Comparison of ENCODE assay signal across 8 cellular contexts in the genomic region with DNA sequence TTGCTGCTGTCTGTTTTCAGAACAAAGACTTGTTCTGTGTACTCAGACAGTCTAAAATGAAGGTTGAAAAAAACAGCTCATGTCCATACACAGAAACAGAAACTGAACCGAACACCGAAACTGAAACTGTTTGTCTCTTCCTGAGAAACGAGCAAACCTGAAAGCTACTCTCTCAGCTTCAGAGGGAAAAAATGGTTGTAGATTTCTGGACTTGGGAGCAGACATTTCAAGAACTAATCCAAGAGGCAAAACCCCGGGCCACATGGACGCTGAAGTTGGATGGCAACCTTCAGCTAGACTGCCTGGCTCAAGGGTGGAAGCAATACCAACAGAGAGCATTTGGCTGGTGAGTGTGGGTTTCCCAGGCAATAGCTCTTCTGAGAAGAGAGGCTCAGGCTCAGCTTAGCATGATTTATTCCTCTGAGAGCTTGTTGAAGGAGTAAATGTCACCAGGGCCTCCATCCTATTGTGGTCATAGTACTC. TPM values are rescaled to one million over a fixed set of nuclear protein-coding genes. Genes with fewer than 3 reads are reported as not detected.
A peak's percentile ranks its signal among the peaks of the same experiment; 100 is the strongest.
DNase-seq lines count a peak whose midpoint lies in the region; ATAC-seq and TF ChIP-seq lines count a peak whose summit lies in the region.

A gene with protein sequence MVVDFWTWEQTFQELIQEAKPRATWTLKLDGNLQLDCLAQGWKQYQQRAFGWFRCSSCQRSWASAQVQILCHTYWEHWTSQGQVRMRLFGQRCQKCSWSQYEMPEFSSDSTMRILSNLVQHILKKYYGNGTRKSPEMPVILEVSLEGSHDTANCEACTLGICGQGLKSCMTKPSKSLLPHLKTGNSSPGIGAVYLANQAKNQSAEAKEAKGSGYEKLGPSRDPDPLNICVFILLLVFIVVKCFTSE (plus strand): TSS at position 135 of the 483 bp plus-strand sequence. CDS start 57 bp downstream, at position 192.

- POLR2A ChIA-PET in CD8-positive, alpha-beta memory T cell (lab: Charles Lee): interaction anchor here (0.5 kb wide), 1 partner anchor 369 kb away, joined by 4 read pairs; no protein-coding TSS in a partner anchor

- H3K4me3 ChIP-seq in CD8-positive, alpha-beta memory T cell (ENCODE audit: low read length): peak within 1 kb of the TSS; percentile 73
- H3K4me3 ChIP-seq in colonic mucosa: peak within 1 kb of the TSS; percentile 41

- peaks cover 0 to 3% (median 0%) of the 10 kb centered on the region in 5 donors for H3K9me3 Mint-ChIP-seq in CD8-positive, alpha-beta memory T cell

- H3K27me3 ChIP-seq in CD8-positive, alpha-beta memory T cell (ENCODE audit: insufficient read depth, low read length, poor library complexity, severe bottlenecking): no peaks in the 10 kb centered on the region
- no peaks in the 10 kb centered on the region for H3K27me3 ChIP-seq in colonic mucosa

- H3K4me1 ChIP-seq in CD8-positive, alpha-beta memory T cell (ENCODE audit: insufficient read depth, low read length): peaks cover 22% of the 10 kb centered on the region
- no peaks in the 10 kb centered on the region for H3K4me1 ChIP-seq in colonic mucosa

- no peaks in the 10 kb centered on the region for H3K9me3 ChIP-seq in CD8-positive, alpha-beta memory T cell (ENCODE audit: low read length)
- H3K9me3 ChIP-seq in colonic mucosa: no peaks in the 10 kb centered on the region

- H3K9ac ChIP-seq in colonic mucosa (ENCODE audit: low read depth in 2 of 2, low read length in 2 of 2): peak within 1 kb of the TSS; percentile 68 to 91

- TF ChIP-seq CTCF in colonic mucosa (IDR thresholded peaks at IDR 0.05): no peak

- H3K36me3 Mint-ChIP-seq in CD8-positive, alpha-beta memory T cell: peaks cover 22 to 48% (median 45%) of the 10 kb centered on the region in 3 donors

- peak within 1 kb of the TSS; percentile 80 for H3K27ac ChIP-seq in CD8-positive, alpha-beta memory T cell (ENCODE audit: low read depth, low read length)
- H3K27ac ChIP-seq in colonic mucosa: peak within 1 kb of the TSS; percentile 86

- peak within 1 kb of the TSS; percentile 97 to 100 (median 98) for H3K4me3 Mint-ChIP-seq in CD8-positive, alpha-beta memory T cell

- H3K4me1 Mint-ChIP-seq in CD8-positive, alpha-beta memory T cell: peaks cover 32 to 52% (median 42%) of the 10 kb centered on the region in 3 donors

- peak within 1 kb of the TSS; percentile 91 to 100 (median 99) for H3K27ac Mint-ChIP-seq in CD8-positive, alpha-beta memory T cell

- CTCF ChIA-PET in CD8-positive, alpha-beta memory T cell (lab: Charles Lee): interaction anchor here (1.0 to 1.7 kb wide), 2 partner anchors 229 to 370 kb away, joined by 4 to 6 read pairs; partner anchors contain the start of gene RPL39L

- DNase-seq in CD8-positive, alpha-beta memory T cell: peak in 3 of 5 donors; percentile 51 to 57 (median 52)
- peak; percentile 43 for DNase-seq in activated CD4-positive, CD25-positive, alpha-beta regulatory T cell treated with anti-CD3 and anti-CD28 coated beads, Interleukin-2, amount 50 U/mL, for 72 hours
- peak; percentile 53 for DNase-seq in colonic mucosa
- DNase-seq in midbrain (lab: John Stamatoyannopoulos, UW): peak; percentile 80
- peak; percentile 57 for DNase-seq in stromal cell of bone marrow (ENCODE audit: low read depth)
- no peak for DNase-seq in DMS 273 (lab: John Stamatoyannopoulos, UW; ENCODE audit: unreplicated experiment)

- peak; percentile 97 for ATAC-seq in GM19395 (IDR thresholded peaks at IDR 0.05; ENCODE audit: unreplicated experiment)
- peak; percentile 94 for ATAC-seq in HG03460 (IDR thresholded peaks at IDR 0.05; ENCODE audit: unreplicated experiment)

- peaks cover 0 to 2% of the 10 kb centered on the region in 2 donors for H3K27me3 Mint-ChIP-seq in CD8-positive, alpha-beta memory T cell

- intact Hi-C loops in colonic mucosa (cut with DNase I): no loop called here

- peaks cover 13% of the 10 kb centered on the region for H3K36me3 ChIP-seq in CD8-positive, alpha-beta memory T cell (ENCODE audit: insufficient read depth, low read length)
- no peaks in the 10 kb centered on the region for H3K36me3 ChIP-seq in colonic mucosa

RNA-seq across cellular contexts. Expression of the gene that starts here (rescaled TPM):
- 1 to 10 TPM; 2.4 to 3.1 TPM for total RNA-seq in CD8-positive, alpha-beta memory T cell
- 12.9 TPM for polyA plus RNA-seq in CD8-positive, alpha-beta memory T cell
- total RNA-seq in colonic mucosa: 1 to 10 TPM; 4.3 to 5.3 TPM
